Comparison of ENCODE assay signal across 8 cellular contexts in the genomic region with DNA sequence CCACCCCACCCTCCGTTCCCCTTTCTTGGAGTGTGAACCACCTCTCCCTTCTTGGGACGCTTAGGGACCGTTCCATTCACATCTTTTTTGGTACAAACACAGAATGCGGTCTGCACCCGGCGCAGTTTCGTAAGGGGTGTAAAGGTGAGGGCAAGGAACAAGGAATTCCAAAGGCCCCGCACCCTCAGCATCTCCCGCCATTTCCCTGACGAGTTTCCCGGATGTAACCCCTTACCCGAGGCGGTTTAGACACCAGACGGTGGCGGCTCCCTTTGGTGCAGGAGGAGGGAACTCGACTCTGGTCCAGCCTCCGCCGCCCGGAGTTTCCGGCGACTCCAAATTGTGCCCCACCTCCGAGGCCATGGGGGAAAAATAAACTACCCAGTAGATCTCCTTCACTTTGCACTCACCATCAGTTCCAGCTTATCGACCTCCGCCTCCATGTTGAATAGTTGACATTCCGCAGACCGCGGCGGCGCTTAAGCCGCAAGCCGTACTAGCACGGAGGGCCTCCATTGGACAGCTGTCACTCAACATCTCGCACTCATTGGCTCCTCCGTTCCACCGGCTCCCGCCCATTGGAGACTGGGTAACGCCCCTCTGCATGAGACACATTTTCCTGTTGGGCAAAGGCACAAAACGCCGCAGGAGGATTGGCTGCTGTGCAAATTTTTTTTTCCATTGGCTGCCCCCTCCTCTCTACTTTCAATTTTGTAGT. TPM values are rescaled to one million over a fixed set of nuclear protein-coding genes. Genes with fewer than 3 reads are reported as not detected.
DNase-seq lines count a peak whose midpoint lies in the region; ATAC-seq and TF ChIP-seq lines count a peak whose summit lies in the region.

A gene with protein sequence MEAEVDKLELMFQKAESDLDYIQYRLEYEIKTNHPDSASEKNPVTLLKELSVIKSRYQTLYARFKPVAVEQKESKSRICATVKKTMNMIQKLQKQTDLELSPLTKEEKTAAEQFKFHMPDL (minus strand): TSS at position 466 of the 718 bp plus-strand sequence. CDS start 23 bp downstream, at position 443.

- peak; percentile 100 for DNase-seq in AML-193 (lab: John Stamatoyannopoulos, UW)
- peak; percentile 100 for DNase-seq in NCI-H69 (lab: John Stamatoyannopoulos, UW)
- peak; percentile 87 to 97 for DNase-seq in activated CD8-positive, alpha-beta memory T cell treated with anti-CD3 and anti-CD28 coated beads for 1 hour (ENCODE audit: extremely low read depth in 1 of 2, low read depth in 1 of 2)
- peak; percentile 95 to 96 (median 95) for DNase-seq in effector memory CD8-positive, alpha-beta T cell
- peak; percentile 95 to 97 (median 95) for DNase-seq in mucosa of descending colon
- peak; percentile 93 to 94 for DNase-seq in stimulated activated CD8-positive, alpha-beta memory T cell treated with anti-CD3 and anti-CD28 coated beads, Interleukin-4, amount 100 ng/mL, for 1 hour (ENCODE audit: low read depth in 2 of 2, low spot score in 1 of 2)

- H3K9me3 ChIP-seq in mucosa of descending colon: no peaks in the 10 kb centered on the region

- H3K4me3 ChIP-seq in mucosa of descending colon: peak within 1 kb of the TSS; percentile 40

- ATAC-seq in GM19328 (IDR thresholded peaks at IDR 0.05; ENCODE audit: unreplicated experiment) (peak; percentile 81), HG03460 (IDR thresholded peaks at IDR 0.05; ENCODE audit: unreplicated experiment) (peak; percentile 78), mucosa of descending colon (peak; percentile 94)
- peak; percentile 81 for ATAC-seq in effector memory CD8-positive, alpha-beta T cell (replicated peaks)

- H3K27me3 Mint-ChIP-seq in effector memory CD8-positive, alpha-beta T cell: no peaks in the 10 kb centered on the region

- TF ChIP-seq CTCF in mucosa of descending colon (IDR thresholded peaks at IDR 0.05): no peak

- peaks cover 6% of the 10 kb centered on the region for H3K36me3 ChIP-seq in mucosa of descending colon (ENCODE audit: low read depth)

- H3K4me1 ChIP-seq in mucosa of descending colon (ENCODE audit: low read depth): peaks cover 9% of the 10 kb centered on the region

- no peaks in the 10 kb centered on the region for H3K9me3 Mint-ChIP-seq in effector memory CD8-positive, alpha-beta T cell

- peaks cover 9% of the 10 kb centered on the region for H3K36me3 Mint-ChIP-seq in effector memory CD8-positive, alpha-beta T cell (ENCODE audit: insufficient read depth)

- H3K4me1 Mint-ChIP-seq in effector memory CD8-positive, alpha-beta T cell (ENCODE audit: low read depth in 2 of 2): peaks cover 15 to 40% of the 10 kb centered on the region in 2 donors

- H3K27ac Mint-ChIP-seq in effector memory CD8-positive, alpha-beta T cell: no peak within 1 kb of the TSS

- intact Hi-C loops in mucosa of descending colon (cut with DNase I, micrococcal nuclease): no loop called here

- H3K4me3 Mint-ChIP-seq in effector memory CD8-positive, alpha-beta T cell: no peak within 1 kb of the TSS

RNA-seq across cellular contexts. Expression of the gene that starts here (rescaled TPM):
- total RNA-seq in mucosa of descending colon: 10 to 100 TPM; 15.7 to 30.0 (median 27.0) TPM

Comparison
In these comparisons a context has a peak if more than half of its experiments do, and no peak if none do; other contexts are left out.
1. Peak in every context shown above with its lines: DNase-seq, ATAC-seq and H3K4me3 ChIP-seq.